ENCODE assay signal across 19 cellular contexts in the genomic region with DNA sequence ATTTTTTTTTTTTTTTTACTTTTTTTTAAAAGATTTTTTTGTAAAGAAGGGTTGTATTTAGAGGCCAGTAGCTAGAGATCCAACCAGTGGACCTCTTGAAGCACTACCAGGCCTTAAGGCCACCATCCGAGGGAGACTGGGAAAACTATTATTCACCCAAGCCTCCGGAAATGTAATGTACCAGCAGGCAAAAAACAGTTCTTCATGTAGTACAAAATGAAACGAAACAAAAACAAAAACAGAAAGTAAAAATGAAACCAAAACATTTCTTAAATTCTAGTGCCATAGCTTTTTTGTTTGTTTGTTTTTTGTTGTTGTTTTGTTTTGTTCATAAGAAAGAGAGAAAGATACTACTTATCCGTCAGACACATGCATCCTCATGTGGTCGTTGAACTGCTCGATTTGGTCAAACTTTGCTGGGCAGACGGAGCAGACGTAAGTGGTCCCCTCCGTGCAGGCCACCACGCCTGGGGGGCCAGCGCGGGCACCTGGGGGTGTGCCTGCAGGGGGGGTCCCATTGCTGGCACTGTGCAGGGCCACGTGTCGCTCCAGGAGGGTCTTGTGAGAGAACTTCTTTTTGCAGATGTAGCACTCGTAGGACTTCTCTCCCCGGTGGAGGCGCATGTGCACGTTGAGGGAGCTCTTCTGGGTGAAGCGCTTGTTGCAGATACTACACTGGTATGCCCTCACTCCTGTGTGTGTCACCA. TPM values are rescaled to one million over a fixed set of nuclear protein-coding genes. Genes with fewer than 3 reads are reported as not detected.
DNase-seq lines count a peak whose midpoint lies in the region; ATAC-seq, FAIRE-seq and TF ChIP-seq lines count a peak whose summit lies in the region.
"Had no signal": no experiment of that assay in that cellular context is flagged by ENCODE, and none has a peak within 500 bp of the region (broad histone marks: within the 10 kb centered on the region; RNA-seq: fewer than 3 reads in every experiment).

No MANE protein-coding gene starts in this region.

- no peaks in the 10 kb centered on the region for H3K27me3 Mint-ChIP-seq in CD4-positive, CD25-positive, alpha-beta regulatory T cell
- no peaks in the 10 kb centered on the region for H3K27me3 Mint-ChIP-seq in activated CD4-positive, alpha-beta memory T cell treated with anti-CD3 and anti-CD28 coated beads, Interleukin-2, amount 10 ng/mL, durations not matched to agents 7 days and 5 days
- H3K27me3 Mint-ChIP-seq: activated naive CD4-positive, alpha-beta T cell treated with anti-CD3 and anti-CD28 coated beads, Interleukin-2, amount 10 ng/mL, durations not matched to agents 7 days and 5 days had no signal

- POLR2A ChIA-PET in activated CD4-positive, alpha-beta memory T cell treated with anti-CD3 and anti-CD28 coated beads, Interleukin-2, amount 10 ng/mL, durations not matched to agents 7 days and 5 days (lab: Charles Lee): interaction anchor here (0.7 to 1.7 kb wide), 7 partner anchors 15 to 125 kb away, joined by 3 to 8 read pairs (median 4); partner anchors contain the start of gene TIGIT

- H3K9ac ChIP-seq in kidney (ENCODE audit: low read length in 2 of 2): no peak overlapping the region

- intact Hi-C loops in kidney (cut with DNase I): no loop called here

- H3K27me3 ChIP-seq in CD4-positive, CD25-positive, alpha-beta regulatory T cell (ENCODE audit: control insufficient read depth, insufficient read depth, low read length): no peaks in the 10 kb centered on the region

- peak overlapping the region; percentile 80 to 95 (median 93) for H3K27ac Mint-ChIP-seq in CD4-positive, CD25-positive, alpha-beta regulatory T cell
- H3K27ac Mint-ChIP-seq in activated CD4-positive, alpha-beta memory T cell treated with anti-CD3 and anti-CD28 coated beads, Interleukin-2, amount 10 ng/mL, durations not matched to agents 7 days and 5 days: peak overlapping the region; percentile 69
- H3K27ac Mint-ChIP-seq: activated naive CD4-positive, alpha-beta T cell treated with anti-CD3 and anti-CD28 coated beads, Interleukin-2, amount 10 ng/mL, durations not matched to agents 7 days and 5 days had no signal

- no peak for TF ChIP-seq CTCF in kidney (IDR thresholded peaks at IDR 0.05; ENCODE audit: borderline replicate concordance, extremely low read depth, insufficient read depth)

- peak; percentile 33 to 48 for ATAC-seq in activated CD4-positive, CD25-positive, alpha-beta regulatory T cell treated with anti-CD3 and anti-CD28 coated beads, Interleukin-2, amount 50 U/mL, for 24 hours
- ATAC-seq in CD4-positive, CD25-positive, alpha-beta regulatory T cell (ENCODE audit: low read depth in 2 of 2): peak; percentile 37 to 61
- no peak for ATAC-seq in HG02759 (IDR thresholded peaks at IDR 0.05; ENCODE audit: unreplicated experiment)

- H3K36me3 Mint-ChIP-seq in CD4-positive, CD25-positive, alpha-beta regulatory T cell: peaks cover 33% of the 10 kb centered on the region
- H3K36me3 Mint-ChIP-seq in activated CD4-positive, alpha-beta memory T cell treated with anti-CD3 and anti-CD28 coated beads, Interleukin-2, amount 10 ng/mL, durations not matched to agents 7 days and 5 days (ENCODE audit: low read depth): peaks cover 9% of the 10 kb centered on the region

- H3K4me1 Mint-ChIP-seq in CD4-positive, CD25-positive, alpha-beta regulatory T cell: peaks cover 35 to 71% (median 56%) of the 10 kb centered on the region in 4 donors
- H3K4me1 Mint-ChIP-seq in activated CD4-positive, alpha-beta memory T cell treated with anti-CD3 and anti-CD28 coated beads, Interleukin-2, amount 10 ng/mL, durations not matched to agents 7 days and 5 days: peaks cover 36% of the 10 kb centered on the region

- no peaks in the 10 kb centered on the region for H3K9me3 ChIP-seq in CD4-positive, CD25-positive, alpha-beta regulatory T cell (ENCODE audit: control insufficient read depth in 2 of 2, low read length in 2 of 2)
- no peaks in the 10 kb centered on the region for H3K9me3 ChIP-seq in kidney (ENCODE audit: control insufficient read depth in 1 of 2, low read length in 2 of 2)
- H3K9me3 ChIP-seq: prostate gland had no signal

- no peak for DNase-seq in activated CD4-positive, CD25-positive, alpha-beta regulatory T cell treated with anti-CD3 and anti-CD28 coated beads, Interleukin-2, amount 50 U/mL, for 72 hours
- DNase-seq in CD4-positive, CD25-positive, alpha-beta regulatory T cell: peak in 2 of 3 donors; percentile 55 to 71
- DNase-seq in activated CD4-positive, alpha-beta memory T cell treated with anti-CD3 and anti-CD28 coated beads, Interleukin-2, amount 10 ng/mL, durations not matched to agents 7 days and 5 days: no peak
- DNase-seq in kidney (peak; percentile 68), DMS114 treated with DMSO at 0.1 percent for 48 hours (lab: John Stamatoyannopoulos, UW; ENCODE audit: unreplicated experiment) (no peak), NCI-H2227 (lab: John Stamatoyannopoulos, UW; ENCODE audit: unreplicated experiment) (no peak)
- DNase-seq: 8988T; activated naive CD4-positive, alpha-beta T cell treated with anti-CD3 and anti-CD28 coated beads, Interleukin-2, amount 10 ng/mL, durations not matched to agents 7 days and 5 days; activated T-cell treated with anti-CD3 and anti-CD28 coated beads for 4 hours; AML-193; HCEC 1CT; NCI-H2029 treated with DMSO at 0.1 percent for 48 hours; NCI-H446; stimulated activated CD4-positive, alpha-beta T cell treated with anti-CD3 and anti-CD28 coated beads, Interleukin-4, amount 100 ng/mL, for 4 hours had no signal

- peak; percentile 21 for FAIRE-seq in kidney (lab: Jason Lieb, UNC)

- peak overlapping the region; percentile 72 for H3K4me3 ChIP-seq in CD4-positive, CD25-positive, alpha-beta regulatory T cell (ENCODE audit: low read depth, low read length)
- no peak overlapping the region for H3K4me3 ChIP-seq in kidney (ENCODE audit: low read length in 2 of 2)
- H3K4me3 ChIP-seq: prostate gland had no signal

- peak overlapping the region; percentile 43 to 87 (median 65) for H3K4me3 Mint-ChIP-seq in CD4-positive, CD25-positive, alpha-beta regulatory T cell
- peak overlapping the region; percentile 47 for H3K4me3 Mint-ChIP-seq in activated CD4-positive, alpha-beta memory T cell treated with anti-CD3 and anti-CD28 coated beads, Interleukin-2, amount 10 ng/mL, durations not matched to agents 7 days and 5 days
- H3K4me3 Mint-ChIP-seq: activated naive CD4-positive, alpha-beta T cell treated with anti-CD3 and anti-CD28 coated beads, Interleukin-2, amount 10 ng/mL, durations not matched to agents 7 days and 5 days had no signal

- peaks cover 35% of the 10 kb centered on the region for H3K4me1 ChIP-seq in CD4-positive, CD25-positive, alpha-beta regulatory T cell (ENCODE audit: control insufficient read depth, insufficient read depth, low read length, poor library complexity, severe bottlenecking)
- no peaks in the 10 kb centered on the region for H3K4me1 ChIP-seq in kidney (ENCODE audit: control insufficient read depth in 1 of 2, insufficient read depth in 1 of 2, low read depth in 1 of 2, low read length in 2 of 2)
- H3K4me1 ChIP-seq: prostate gland had no signal

- H3K36me3 ChIP-seq in CD4-positive, CD25-positive, alpha-beta regulatory T cell (ENCODE audit: control insufficient read depth, insufficient read depth, low read length): no peaks in the 10 kb centered on the region
- peaks cover 5 to 13% of the 10 kb centered on the region in 2 donors for H3K36me3 ChIP-seq in kidney (ENCODE audit: control insufficient read depth in 1 of 2, insufficient read depth in 2 of 2, low read length in 2 of 2)
- H3K36me3 ChIP-seq: prostate gland had no signal

- CTCF ChIA-PET in activated CD4-positive, alpha-beta memory T cell treated with anti-CD3 and anti-CD28 coated beads, Interleukin-2, amount 10 ng/mL, durations not matched to agents 7 days and 5 days (lab: Charles Lee): interaction anchor here (1.1 kb wide), 1 partner anchor 48 kb away, joined by 4 read pairs; no protein-coding TSS in a partner anchor

- H3K27ac ChIP-seq in CD4-positive, CD25-positive, alpha-beta regulatory T cell (ENCODE audit: insufficient read depth, low read length, poor library complexity, severe bottlenecking): peak overlapping the region; percentile 88
- no peak overlapping the region for H3K27ac ChIP-seq in kidney (ENCODE audit: low read depth in 2 of 2, low read length in 2 of 2)
- H3K27ac ChIP-seq: prostate gland had no signal

- peaks cover 0 to 2% (median 0%) of the 10 kb centered on the region in 7 donors for H3K9me3 Mint-ChIP-seq in CD4-positive, CD25-positive, alpha-beta regulatory T cell
- no peaks in the 10 kb centered on the region for H3K9me3 Mint-ChIP-seq in activated CD4-positive, alpha-beta memory T cell treated with anti-CD3 and anti-CD28 coated beads, Interleukin-2, amount 10 ng/mL, durations not matched to agents 7 days and 5 days

RNA-seq across cellular contexts. Expression of gene TIGIT, which starts 45.0 kb away (rescaled TPM):
- 72.8 TPM for total RNA-seq in CD4-positive, CD25-positive, alpha-beta regulatory T cell
- polyA plus RNA-seq in CD4-positive, CD25-positive, alpha-beta regulatory T cell: 100 to 1,000 TPM; 210 to 246 (median 236) TPM
- 10 to 100 TPM; 29.8 to 30.4 TPM for total RNA-seq in activated CD4-positive, alpha-beta memory T cell treated with anti-CD3 and anti-CD28 coated beads, Interleukin-2, amount 10 ng/mL, durations not matched to agents 7 days and 5 days
- total RNA-seq in kidney: 2.7 TPM
- polyA plus RNA-seq in kidney (ENCODE audit: insufficient read depth, low read depth, low replicate concordance): not detected
- total RNA-seq: HT1080, RPMI7951 had no signal

Comparison
In these comparisons a context has a peak if more than half of its experiments do, and no peak if none do; other contexts are left out.
1. DNase-seq: peak in CD4-positive, CD25-positive, alpha-beta regulatory T cell (2 of 3) and kidney (single experiment); none in activated CD4-positive, CD25-positive, alpha-beta regulatory T cell treated with anti-CD3 and anti-CD28 coated beads, Interleukin-2, amount 50 U/mL, for 72 hours (single experiment), activated CD4-positive, alpha-beta memory T cell treated with anti-CD3 and anti-CD28 coated beads, Interleukin-2, amount 10 ng/mL, durations not matched to agents 7 days and 5 days (single experiment), DMS114 treated with DMSO at 0.1 percent for 48 hours (single experiment) and NCI-H2227 (single experiment).